19 cellular contexts compared by ENCODE assay signal in genomic region chr5:133963493-133964128, GRCh38. TPM values are rescaled to one million over a fixed set of nuclear protein-coding genes. Genes with fewer than 3 reads are reported as not detected.
A peak's percentile ranks its signal among the peaks of the same experiment; 100 is the strongest.
DNase-seq lines count a peak whose midpoint lies in the region; ATAC-seq and TF ChIP-seq lines count a peak whose summit lies in the region.
"Had no signal": no experiment of that assay in that cellular context is flagged by ENCODE, and none has a peak within 500 bp of the region (broad histone marks: within the 10 kb centered on the region; RNA-seq: fewer than 3 reads in every experiment).

No MANE protein-coding gene starts in this region.

- H2BK15ac ChIP-seq in mesenchymal stem cell (ENCODE audit: low read depth, poor library complexity, severe bottlenecking), result no peak overlapping the region

- H3K4me2 ChIP-seq in mesenchymal stem cell (ENCODE audit: low read length, poor library complexity, severe bottlenecking), result no peak overlapping the region

- no peak overlapping the region for H2BK12ac ChIP-seq in mesenchymal stem cell (ENCODE audit: low read length in 2 of 2)

- H3K9ac ChIP-seq in mesenchymal stem cell (ENCODE audit: low read length), result peak overlapping the region; percentile 7

- no peak overlapping the region for H2AFZ ChIP-seq in mesenchymal stem cell (ENCODE audit: low read depth, low read length)

- peaks cover 3% of the 10 kb centered on the region for H3K79me1 ChIP-seq in mesenchymal stem cell (replicated peaks; ENCODE audit: low read length, poor library complexity, severe bottlenecking)

- H3K36me3 ChIP-seq in A673 (ENCODE audit: insufficient read depth, low read length, poor library complexity, severe bottlenecking), result peaks cover 24% of the 10 kb centered on the region
- peaks cover 16% of the 10 kb centered on the region for H3K36me3 ChIP-seq in CD4-positive, CD25-positive, alpha-beta regulatory T cell (ENCODE audit: control insufficient read depth, insufficient read depth, low read length)
- H3K36me3 ChIP-seq in mesenchymal stem cell (ENCODE audit: control insufficient read depth in 1 of 2, insufficient read depth in 2 of 2, low read depth in 1 of 2, low read length in 2 of 2), result peaks cover 13 to 19% of the 10 kb centered on the region in 2 experiments
- no peaks in the 10 kb centered on the region for H3K36me3 ChIP-seq in Peyer's patch

- ATAC-seq in CD4-positive, CD25-positive, alpha-beta regulatory T cell (ENCODE audit: low read depth in 2 of 2), result no peak
- no peak for ATAC-seq in activated T-helper 17 cell treated with anti-CD3 and anti-CD28 coated beads, Interleukin-2, amount 50 U/mL, for 72 hours (replicated peaks)
- ATAC-seq: left lobe of liver had no signal

- no TSS peak for BruUV-seq in A673 (replicated peaks; lab: Mats Ljungman, UMichigan)

- peaks cover 38 to 71% (median 57%) of the 10 kb centered on the region in 4 donors for H3K4me1 Mint-ChIP-seq in CD4-positive, CD25-positive, alpha-beta regulatory T cell
- H3K4me1 Mint-ChIP-seq in activated T-helper 17 cell treated with anti-CD3 and anti-CD28 coated beads, Interleukin-2, amount 50 U/mL, for 72 hours, result peaks cover 46% of the 10 kb centered on the region

- peaks cover 17% of the 10 kb centered on the region for H3K36me3 Mint-ChIP-seq in CD4-positive, CD25-positive, alpha-beta regulatory T cell
- peaks cover 68% of the 10 kb centered on the region for H3K36me3 Mint-ChIP-seq in activated T-helper 17 cell treated with anti-CD3 and anti-CD28 coated beads, Interleukin-2, amount 50 U/mL, for 72 hours (ENCODE audit: low read depth)

- H3K4ac ChIP-seq in mesenchymal stem cell (ENCODE audit: low read depth in 1 of 2, low read length in 2 of 2), result no peak overlapping the region

- peak overlapping the region in 2 of 3 donors; percentile 0 to 9 for H3K27ac Mint-ChIP-seq in CD4-positive, CD25-positive, alpha-beta regulatory T cell
- peak overlapping the region; percentile 70 for H3K27ac Mint-ChIP-seq in activated T-helper 17 cell treated with anti-CD3 and anti-CD28 coated beads, Interleukin-2, amount 50 U/mL, for 72 hours
- H3K27ac Mint-ChIP-seq: endodermal cell, type B pancreatic cell had no signal

- H3K4me3 ChIP-seq in A673 (ENCODE audit: low read depth, low read length, poor library complexity, severe bottlenecking) (no peak overlapping the region), mesenchymal stem cell (ENCODE audit: insufficient read depth in 1 of 2, low read depth in 1 of 2, low read length in 2 of 2) (no peak overlapping the region), Peyer's patch (no peak overlapping the region)
- no peak overlapping the region for H3K4me3 ChIP-seq in CD4-positive, CD25-positive, alpha-beta regulatory T cell (ENCODE audit: low read depth, low read length)

- H3K18ac ChIP-seq in mesenchymal stem cell (ENCODE audit: low read depth in 1 of 2, low read length in 2 of 2), result no peak overlapping the region

- no peak overlapping the region for H2BK5ac ChIP-seq in mesenchymal stem cell (ENCODE audit: low read depth, low read length, poor library complexity, severe bottlenecking)

- no peak overlapping the region for H3K14ac ChIP-seq in mesenchymal stem cell (ENCODE audit: low read length in 2 of 2)

- no peak for TF ChIP-seq POLR2A in Peyer's patch (IDR thresholded peaks at IDR 0.05)

- no peak overlapping the region for H4K91ac ChIP-seq in mesenchymal stem cell (ENCODE audit: low read length)

- no peak overlapping the region for H3K23ac ChIP-seq in mesenchymal stem cell (ENCODE audit: low read length in 2 of 2)

- no peak overlapping the region for H3K4me3 Mint-ChIP-seq in CD4-positive, CD25-positive, alpha-beta regulatory T cell
- H3K4me3 Mint-ChIP-seq in activated T-helper 17 cell treated with anti-CD3 and anti-CD28 coated beads, Interleukin-2, amount 50 U/mL, for 72 hours, result peak overlapping the region; percentile 63
- H3K4me3 Mint-ChIP-seq: endodermal cell, type B pancreatic cell had no signal

- H3K27ac ChIP-seq in A673 (ENCODE audit: low read depth, low read length, poor library complexity, severe bottlenecking), result peak overlapping the region; percentile 13
- no peak overlapping the region for H3K27ac ChIP-seq in CD4-positive, CD25-positive, alpha-beta regulatory T cell (ENCODE audit: insufficient read depth, low read length, poor library complexity, severe bottlenecking)
- H3K27ac ChIP-seq in mesenchymal stem cell (ENCODE audit: low read length, poor library complexity, severe bottlenecking), result peak overlapping the region; percentile 89
- no peak overlapping the region for H3K27ac ChIP-seq in Peyer's patch

- 100% methylated on average over 1 of the region's 2 CpGs for WGBS in mesenchymal stem cell

- H3K27me3 Mint-ChIP-seq in CD4-positive, CD25-positive, alpha-beta regulatory T cell, result no peaks in the 10 kb centered on the region
- H3K27me3 Mint-ChIP-seq in activated T-helper 17 cell treated with anti-CD3 and anti-CD28 coated beads, Interleukin-2, amount 50 U/mL, for 72 hours, result no peaks in the 10 kb centered on the region
- H3K27me3 Mint-ChIP-seq: type B pancreatic cell had no signal

- H3K4me1 ChIP-seq in A673 (ENCODE audit: insufficient read depth, low read length, poor library complexity, severe bottlenecking), result peaks cover 16% of the 10 kb centered on the region
- peaks cover 14% of the 10 kb centered on the region for H3K4me1 ChIP-seq in CD4-positive, CD25-positive, alpha-beta regulatory T cell (ENCODE audit: control insufficient read depth, insufficient read depth, low read length, poor library complexity, severe bottlenecking)
- H3K4me1 ChIP-seq in mesenchymal stem cell (ENCODE audit: control insufficient read depth, insufficient read depth, low read depth, low read length), result peaks cover 7% of the 10 kb centered on the region
- peaks cover 0 to 20% (median 0%) of the 10 kb centered on the region in 4 donors for H3K4me1 ChIP-seq in Peyer's patch
- H3K4me1 ChIP-seq: Caco-2 had no signal

- POLR2A ChIA-PET in A673 (lab: Charles Lee; ENCODE audit: low non-redundant PET), result no interaction called here

- no peak for DNase-seq in A673 (ENCODE audit: low spot score)
- DNase-seq in CD4-positive, CD25-positive, alpha-beta regulatory T cell, result no peak
- no peak for DNase-seq in mesenchymal stem cell
- no peak for DNase-seq in NCI-H1436 treated with DMSO at 0.1 percent for 48 hours (lab: John Stamatoyannopoulos, UW)
- DNase-seq in GM19238 (ENCODE audit: insufficient read length, low spot score), result no peak
- DNase-seq in cardiac septum (ENCODE audit: low spot score), result no peak
- no peak for DNase-seq in Peyer's patch
- DNase-seq: activated CD4-positive, alpha-beta T cell treated with anti-CD3 and anti-CD28 coated beads, Interleukin-2, amount 50 U/mL, for 4 hours; Caco-2; endodermal cell; NCI-H1417; NCI-H2171; NCI-H526; retina; Right ventricle myocardium superior; stimulated activated CD4-positive, alpha-beta T cell treated with anti-CD3 and anti-CD28 coated beads, Interleukin-15, amount 100 ng/mL, for 24 hours had no signal

- TF ChIP-seq CTCF in A673 (conservative IDR thresholded peaks at IDR 0.05; ENCODE audit: low read depth, low read length) (no peak), Peyer's patch (IDR thresholded peaks at IDR 0.05) (no peak)

- intact Hi-C loops in A673 (cut with micrococcal nuclease; ENCODE audit: unreplicated experiment), result no loop called here
- intact Hi-C loops in cardiac septum (cut with DNase I), result no loop called here

- H3K9me3 Mint-ChIP-seq in CD4-positive, CD25-positive, alpha-beta regulatory T cell, result no peaks in the 10 kb centered on the region
- no peaks in the 10 kb centered on the region for H3K9me3 Mint-ChIP-seq in activated T-helper 17 cell treated with anti-CD3 and anti-CD28 coated beads, Interleukin-2, amount 50 U/mL, for 72 hours
- H3K9me3 Mint-ChIP-seq: type B pancreatic cell had no signal

- CTCF ChIA-PET in A673 (lab: Charles Lee), result no interaction called here

- no peak overlapping the region for H2BK120ac ChIP-seq in mesenchymal stem cell (ENCODE audit: low read depth, low read length)

- no peak overlapping the region for H4K8ac ChIP-seq in mesenchymal stem cell (ENCODE audit: low read length)

- H3K27me3 ChIP-seq in A673 (replicated peaks; ENCODE audit: insufficient read depth, low read depth, low read length, poor library complexity) (no peaks in the 10 kb centered on the region), mesenchymal stem cell (ENCODE audit: control insufficient read depth in 1 of 2, insufficient read depth in 1 of 2, low read length in 2 of 2) (no peaks in the 10 kb centered on the region), Peyer's patch (no peaks in the 10 kb centered on the region)
- no peaks in the 10 kb centered on the region for H3K27me3 ChIP-seq in CD4-positive, CD25-positive, alpha-beta regulatory T cell (ENCODE audit: control insufficient read depth, insufficient read depth, low read length)

- peak overlapping the region; percentile 44 for H2AK5ac ChIP-seq in mesenchymal stem cell (ENCODE audit: low read length, severe bottlenecking)

- H3K9me3 ChIP-seq in A673 (ENCODE audit: low read depth, low read length, poor library complexity, severe bottlenecking), result no peaks in the 10 kb centered on the region
- no peaks in the 10 kb centered on the region for H3K9me3 ChIP-seq in CD4-positive, CD25-positive, alpha-beta regulatory T cell (ENCODE audit: control insufficient read depth in 2 of 2, low read length in 2 of 2)
- no peaks in the 10 kb centered on the region for H3K9me3 ChIP-seq in mesenchymal stem cell (ENCODE audit: control insufficient read depth, low read length)
- no peaks in the 10 kb centered on the region for H3K9me3 ChIP-seq in Peyer's patch

RNA-seq across cellular contexts. Expression of gene C5orf15, which starts 4.8 kb away (rescaled TPM):
- total RNA-seq in A673 (2021) (40.8 and 41.5 TPM in 2 replicates), cardiac septum (22.5 TPM), Peyer's patch (10 to 100 TPM; 12.4 to 92.6 (median 36.2) TPM)
- total RNA-seq in CD4-positive, CD25-positive, alpha-beta regulatory T cell, result 12.9 TPM
- polyA plus RNA-seq in CD4-positive, CD25-positive, alpha-beta regulatory T cell, result 10 to 100 TPM; 24.0 to 34.8 (median 26.8) TPM
- total RNA-seq in activated T-helper 17 cell treated with anti-CD3 and anti-CD28 coated beads, Interleukin-2, amount 50 U/mL, for 72 hours, result 10 to 100 TPM; 17.9 to 36.8 TPM
- polyA plus RNA-seq in mesenchymal stem cell (2013, experiment 1 of 2), result 132 TPM
- polyA plus RNA-seq in mesenchymal stem cell (2013, experiment 2 of 2), result 138 TPM

RNA-seq across cellular contexts. Expression of gene VDAC1, which starts 41.2 kb away (rescaled TPM):
- total RNA-seq in A673 (2021) (354 and 367 TPM in 2 replicates), cardiac septum (429 TPM), Peyer's patch (100 to 1,000 TPM; 120 to 289 (median 181) TPM)
- 56.0 TPM for total RNA-seq in CD4-positive, CD25-positive, alpha-beta regulatory T cell
- 100 to 1,000 TPM in 2 of 4 donors, 10 to 100 TPM in 2; 85.4 to 104 (median 97.6) TPM for polyA plus RNA-seq in CD4-positive, CD25-positive, alpha-beta regulatory T cell
- 100 to 1,000 TPM; 334 to 423 TPM for total RNA-seq in activated T-helper 17 cell treated with anti-CD3 and anti-CD28 coated beads, Interleukin-2, amount 50 U/mL, for 72 hours
- polyA plus RNA-seq in mesenchymal stem cell (2013, experiment 1 of 2), result 183 TPM
- 184 TPM for polyA plus RNA-seq in mesenchymal stem cell (2013, experiment 2 of 2)

Comparison
In these comparisons a context has a peak if more than half of its experiments do, and no peak if none do; other contexts are left out.
1. H3K27ac ChIP-seq: peak in A673 (single experiment) and mesenchymal stem cell (single experiment); none in CD4-positive, CD25-positive, alpha-beta regulatory T cell (single experiment) and Peyer's patch (0 of 4).